ENCODE assay signal across 15 cellular contexts in genomic region chr11:119545978-119546915, GRCh38.
DNase-seq lines count a peak whose midpoint lies in the region; ATAC-seq and TF ChIP-seq lines count a peak whose summit lies in the region.
"Had no signal": no experiment of that assay in that cellular context is flagged by ENCODE, and none has a peak within 500 bp of the region (broad histone marks: within the 10 kb centered on the region; RNA-seq: fewer than 3 reads in every experiment).

No MANE protein-coding gene starts in this region.

- CTCF ChIA-PET in T-cell (lab: Charles Lee), result no interaction called here
- CTCF ChIA-PET in activated CD4-positive, alpha-beta memory T cell treated with anti-CD3 and anti-CD28 coated beads for 36 hours (lab: Charles Lee), result interaction anchor here (1.1 kb wide), 1 partner anchor 12 kb away, joined by 3 read pairs; no protein-coding TSS in a partner anchor

- H3K9me3 Mint-ChIP-seq in T-cell, result peaks cover 0 to 4% (median 0%) of the 10 kb centered on the region in 3 donors
- peaks cover 4% of the 10 kb centered on the region for H3K9me3 Mint-ChIP-seq in activated CD4-positive, alpha-beta memory T cell treated with anti-CD3 and anti-CD28 coated beads for 36 hours
- H3K9me3 Mint-ChIP-seq: CD8-positive, alpha-beta T cell had no signal

- POLR2A ChIA-PET in T-cell (lab: Charles Lee), result no interaction called here
- POLR2A ChIA-PET in activated CD4-positive, alpha-beta memory T cell treated with anti-CD3 and anti-CD28 coated beads for 36 hours (lab: Charles Lee), result no interaction called here

- no peaks in the 10 kb centered on the region for H3K36me3 Mint-ChIP-seq in T-cell
- H3K36me3 Mint-ChIP-seq in activated CD4-positive, alpha-beta memory T cell treated with anti-CD3 and anti-CD28 coated beads for 36 hours, result no peaks in the 10 kb centered on the region
- H3K36me3 Mint-ChIP-seq: CD8-positive, alpha-beta T cell had no signal

- no peak for TF ChIP-seq CTCF in esophagus muscularis mucosa (IDR thresholded peaks at IDR 0.05)
- no peak for TF ChIP-seq CTCF in vagina (IDR thresholded peaks at IDR 0.05)
- TF ChIP-seq CTCF in breast epithelium (IDR thresholded peaks at IDR 0.05), result no peak

- no peaks in the 10 kb centered on the region for H3K27me3 ChIP-seq in esophagus muscularis mucosa
- no peaks in the 10 kb centered on the region for H3K27me3 ChIP-seq in vagina
- no peaks in the 10 kb centered on the region for H3K27me3 ChIP-seq in breast epithelium

- no peak overlapping the region for H3K27ac Mint-ChIP-seq in T-cell
- no peak overlapping the region for H3K27ac Mint-ChIP-seq in activated CD4-positive, alpha-beta memory T cell treated with anti-CD3 and anti-CD28 coated beads for 36 hours
- H3K27ac Mint-ChIP-seq: CD14-positive monocyte; CD8-positive, alpha-beta T cell had no signal

- WGBS in esophagus muscularis mucosa, result 85% methylated on average over 10 of the region's 13 CpGs

- peak; percentile 46 for DNase-seq in activated CD8-positive, alpha-beta memory T cell treated with anti-CD3 and anti-CD28 coated beads for 24 hours
- no peak for DNase-seq in activated CD8-positive, alpha-beta memory T cell treated with anti-CD3 and anti-CD28 coated beads, Interleukin-2, amount 50 U/mL, for 48 hours
- DNase-seq in esophagus muscularis mucosa (ENCODE audit: extremely low spot score), result peak; percentile 75
- DNase-seq in posterior vena cava (ENCODE audit: low spot score), result peak; percentile 77
- DNase-seq in vagina (ENCODE audit: extremely low spot score in 2 of 2), result peak; percentile 64 to 81
- DNase-seq in T-cell, result no peak
- DNase-seq in activated CD4-positive, alpha-beta memory T cell treated with anti-CD3 and anti-CD28 coated beads for 36 hours, result no peak
- no peak for DNase-seq in breast epithelium (ENCODE audit: low spot score in 2 of 2)
- DNase-seq: COR-L47, DMS153, DMS79 treated with DMSO at 0.1 percent for 48 hours, EL had no signal

- no peaks in the 10 kb centered on the region for H3K36me3 ChIP-seq in esophagus muscularis mucosa
- no peaks in the 10 kb centered on the region for H3K36me3 ChIP-seq in vagina
- H3K36me3 ChIP-seq in breast epithelium, result no peaks in the 10 kb centered on the region

- no peak for TF ChIP-seq EP300 in esophagus muscularis mucosa (IDR thresholded peaks at IDR 0.05)

- ATAC-seq in T-cell (replicated peaks in 1 of 4), result no peak
- ATAC-seq: CD8-positive, alpha-beta T cell had no signal

- intact Hi-C loops in esophagus muscularis mucosa (cut with DNase I), result no loop called here
- intact Hi-C loops in posterior vena cava (cut with DNase I), result no loop called here
- intact Hi-C loops in vagina (cut with DNase I), result no loop called here
- intact Hi-C loops in activated CD4-positive, alpha-beta memory T cell treated with anti-CD3 and anti-CD28 coated beads for 36 hours (cut with micrococcal nuclease), result no loop called here
- intact Hi-C loops in breast epithelium (cut with DNase I; ENCODE audit: low total_unique reads), result no loop called here

- H3K27ac ChIP-seq in esophagus muscularis mucosa (replicated peaks in 1 of 4), result no peak overlapping the region
- no peak overlapping the region for H3K27ac ChIP-seq in vagina
- H3K27ac ChIP-seq in breast epithelium, result no peak overlapping the region
- H3K27ac ChIP-seq: 22Rv1 had no signal

- peaks cover 0 to 9% (median 2%) of the 10 kb centered on the region in 4 donors for H3K9me3 ChIP-seq in esophagus muscularis mucosa
- H3K9me3 ChIP-seq in vagina, result no peaks in the 10 kb centered on the region
- peaks cover 0 to 4% of the 10 kb centered on the region in 2 donors for H3K9me3 ChIP-seq in breast epithelium

- no peak overlapping the region for H3K4me3 Mint-ChIP-seq in T-cell
- H3K4me3 Mint-ChIP-seq in activated CD4-positive, alpha-beta memory T cell treated with anti-CD3 and anti-CD28 coated beads for 36 hours, result no peak overlapping the region
- H3K4me3 Mint-ChIP-seq: CD14-positive monocyte; CD8-positive, alpha-beta T cell had no signal

- H3K27me3 Mint-ChIP-seq in T-cell, result peaks cover 4 to 6% of the 10 kb centered on the region in 2 donors
- H3K27me3 Mint-ChIP-seq in activated CD4-positive, alpha-beta memory T cell treated with anti-CD3 and anti-CD28 coated beads for 36 hours, result no peaks in the 10 kb centered on the region

- TF ChIP-seq POLR2A in esophagus muscularis mucosa (IDR thresholded peaks at IDR 0.05; ENCODE audit: low read depth) (no peak), vagina (IDR thresholded peaks at IDR 0.05) (no peak), breast epithelium (IDR thresholded peaks at IDR 0.05) (no peak)

- H3K4me1 ChIP-seq in esophagus muscularis mucosa (no peaks in the 10 kb centered on the region), vagina (no peaks in the 10 kb centered on the region), breast epithelium (no peaks in the 10 kb centered on the region)

- H3K4me3 ChIP-seq in esophagus muscularis mucosa (no peak overlapping the region), vagina (no peak overlapping the region), breast epithelium (no peak overlapping the region)

- H3K4me1 Mint-ChIP-seq in T-cell, result no peaks in the 10 kb centered on the region
- no peaks in the 10 kb centered on the region for H3K4me1 Mint-ChIP-seq in activated CD4-positive, alpha-beta memory T cell treated with anti-CD3 and anti-CD28 coated beads for 36 hours (ENCODE audit: low read depth)

Comparison
In these comparisons a context has a peak if more than half of its experiments do, and no peak if none do; other contexts are left out.
1. DNase-seq: peak in activated CD8-positive, alpha-beta memory T cell treated with anti-CD3 and anti-CD28 coated beads for 24 hours (single experiment), esophagus muscularis mucosa (single experiment), posterior vena cava (single experiment) and vagina (2 of 2); none in activated CD8-positive, alpha-beta memory T cell treated with anti-CD3 and anti-CD28 coated beads, Interleukin-2, amount 50 U/mL, for 48 hours (single experiment), T-cell (0 of 34), activated CD4-positive, alpha-beta memory T cell treated with anti-CD3 and anti-CD28 coated beads for 36 hours (single experiment) and breast epithelium (0 of 2).